Comparison of ENCODE assay signal across 1 cellular context in genomic region chr5:158755971-158756370, GRCh38.
TF ChIP-seq lines count a peak whose summit lies in the region.

No MANE protein-coding gene starts in this region.

TF ChIP-seq in WTC11, 78 proteins besides CTCF, POLR2A, EP300 and RAD21 (continued from another document):
- no peak for TF ChIP-seq AFF4 (CRISPR knock-in tag; IDR thresholded peaks at IDR 0.05; ENCODE audit: borderline replicate concordance)
- TF ChIP-seq CREM (CRISPR knock-in tag; IDR thresholded peaks at IDR 0.05) = no peak
- TF ChIP-seq ZNF425 (CRISPR knock-in tag; conservative IDR thresholded peaks at IDR 0.05) = no peak
- TF ChIP-seq ATF6 (CRISPR knock-in tag; IDR thresholded peaks at IDR 0.05) = no peak
- TF ChIP-seq TEAD1 (CRISPR knock-in tag; IDR thresholded peaks at IDR 0.05) = no peak
- no peak for TF ChIP-seq IRF1 (CRISPR knock-in tag; IDR thresholded peaks at IDR 0.05)
- TF ChIP-seq GRHL2 (CRISPR knock-in tag; IDR thresholded peaks at IDR 0.05; ENCODE audit: insufficient replicate concordance, severe bottlenecking) = no peak
- TF ChIP-seq ZNF232 (CRISPR knock-in tag; IDR thresholded peaks at IDR 0.05) = no peak
- no peak for TF ChIP-seq MAX (CRISPR knock-in tag; IDR thresholded peaks at IDR 0.05)
- TF ChIP-seq USF2 (CRISPR knock-in tag; IDR thresholded peaks at IDR 0.05) = no peak
